Comparison of ENCODE assay signal across 22 cellular contexts in genomic region chr12:1919763-1920162, GRCh38. TPM values are rescaled to one million over a fixed set of nuclear protein-coding genes. Genes with fewer than 3 reads are reported as not detected.
DNase-seq lines count a peak whose midpoint lies in the region; TF ChIP-seq lines count a peak whose summit lies in the region.
"Had no signal": no experiment of that assay in that cellular context is flagged by ENCODE, and none has a peak within 500 bp of the region (broad histone marks: within the 10 kb centered on the region; RNA-seq: fewer than 3 reads in every experiment).

No MANE protein-coding gene starts in this region.

- intact Hi-C loops in activated CD4-positive, alpha-beta T cell treated with anti-CD3 and anti-CD28 coated beads, Interleukin-2, amount 10 ng/mL, durations not matched to agents 24 days and 14 days (cut with micrococcal nuclease): no loop called here
- intact Hi-C loops in testis (cut with DNase I; ENCODE audit: low total_unique reads): no loop called here

- no peaks in the 10 kb centered on the region for H3K9me3 ChIP-seq in testis
- H3K9me3 ChIP-seq: BE2C, Caco-2, SJSA1 had no signal

- H3K9me3 Mint-ChIP-seq in activated CD4-positive, alpha-beta T cell treated with anti-CD3 and anti-CD28 coated beads, Interleukin-2, amount 10 ng/mL, durations not matched to agents 24 days and 14 days: peaks cover 4% of the 10 kb centered on the region
- H3K9me3 Mint-ChIP-seq: CD4-positive, alpha-beta T cell; GM23338 had no signal

- no peak for TF ChIP-seq CTCF in testis (IDR thresholded peaks at IDR 0.05)
- TF ChIP-seq CTCF in brain microvascular endothelial cell (IDR thresholded peaks at IDR 0.05; ENCODE audit: low read depth, low read length, missing control alignments): no peak

- no peak overlapping the region for H3K4me3 ChIP-seq in H7 (ENCODE audit: insufficient read depth, low read depth, low read length)
- no peak overlapping the region for H3K4me3 ChIP-seq in testis
- no peak overlapping the region for H3K4me3 ChIP-seq in brain microvascular endothelial cell (ENCODE audit: low read depth, low read length)
- H3K4me3 ChIP-seq: GM12878, GM23338, SJSA1 had no signal

- peaks cover 27% of the 10 kb centered on the region for H3K4me1 ChIP-seq in testis
- H3K4me1 ChIP-seq: Caco-2, SJSA1 had no signal

- no peak overlapping the region for H3K27ac Mint-ChIP-seq in activated CD4-positive, alpha-beta T cell treated with anti-CD3 and anti-CD28 coated beads, Interleukin-2, amount 10 ng/mL, durations not matched to agents 24 days and 14 days
- H3K27ac Mint-ChIP-seq: CD4-positive, alpha-beta T cell; GM23338 had no signal

- H3K36me3 ChIP-seq in H7 (replicated peaks; ENCODE audit: control insufficient read depth, insufficient read depth, low read length) (no peaks in the 10 kb centered on the region), testis (ENCODE audit: low read depth, missing control alignments) (no peaks in the 10 kb centered on the region), brain microvascular endothelial cell (replicated peaks) (no peaks in the 10 kb centered on the region)
- H3K36me3 ChIP-seq: BE2C, SJSA1 had no signal

- peak; percentile 40 for DNase-seq in activated CD4-positive, alpha-beta T cell treated with anti-CD3 and anti-CD28 coated beads, Interleukin-2, amount 10 ng/mL, durations not matched to agents 24 days and 14 days
- no peak for DNase-seq in activated CD4-positive, alpha-beta T cell treated with anti-CD3 and anti-CD28 coated beads, Interleukin-2, amount 50 U/mL, for 1 hour
- DNase-seq in H7 (peak; percentile 6), caudate nucleus (lab: John Stamatoyannopoulos, UW) (peak in 4 of 61 donors; percentile 35 to 61 (median 44)), testis (peak; percentile 9), NOMO-1 treated with DMSO at 0.1 percent for 48 hours (lab: John Stamatoyannopoulos, UW; ENCODE audit: unreplicated experiment) (no peak), NCI-H524 (lab: John Stamatoyannopoulos, UW) (no peak), brain microvascular endothelial cell (no peak)
- DNase-seq: 8988T; BE2C; Caco-2; CD4-positive, alpha-beta T cell; DMS 273 treated with DMSO at 0.1 percent for 48 hours; DND-41; NCI-H1105 treated with DMSO at 0.1 percent for 48 hours; NCI-H2029 treated with DMSO at 0.1 percent for 48 hours; NCI-H226; NCI-H524 treated with DMSO at 0.1 percent for 48 hours had no signal

- 57 to 91% methylated on average over 3 of the region's 3 CpGs for WGBS in testis, 2 donors

- in situ Hi-C loops in brain microvascular endothelial cell (cut with HindIII; ENCODE audit: low pct_ligation_motif_present, low sequenced_read_pairs): no loop called here

- H3K4me1 Mint-ChIP-seq in activated CD4-positive, alpha-beta T cell treated with anti-CD3 and anti-CD28 coated beads, Interleukin-2, amount 10 ng/mL, durations not matched to agents 24 days and 14 days: peaks cover 18% of the 10 kb centered on the region

- no peak for TF ChIP-seq POLR2A in testis (IDR thresholded peaks at IDR 0.05)

- no peaks in the 10 kb centered on the region for H3K36me3 Mint-ChIP-seq in activated CD4-positive, alpha-beta T cell treated with anti-CD3 and anti-CD28 coated beads, Interleukin-2, amount 10 ng/mL, durations not matched to agents 24 days and 14 days (ENCODE audit: low read depth)

- H3K4me3 Mint-ChIP-seq in activated CD4-positive, alpha-beta T cell treated with anti-CD3 and anti-CD28 coated beads, Interleukin-2, amount 10 ng/mL, durations not matched to agents 24 days and 14 days: no peak overlapping the region
- H3K4me3 Mint-ChIP-seq: CD4-positive, alpha-beta T cell; GM23338 had no signal

- H3K27ac ChIP-seq in caudate nucleus (ENCODE audit: low read depth, low read length) (peak overlapping the region; percentile 7), testis (no peak overlapping the region), brain microvascular endothelial cell (no peak overlapping the region)
- H3K27ac ChIP-seq: KMS-11, SJSA1 had no signal

- peaks cover 13% of the 10 kb centered on the region for H3K27me3 Mint-ChIP-seq in activated CD4-positive, alpha-beta T cell treated with anti-CD3 and anti-CD28 coated beads, Interleukin-2, amount 10 ng/mL, durations not matched to agents 24 days and 14 days

- H3K27me3 ChIP-seq in H7 (ENCODE audit: control insufficient read depth, insufficient read depth, low read length): no peaks in the 10 kb centered on the region
- H3K27me3 ChIP-seq in testis: no peaks in the 10 kb centered on the region
- H3K27me3 ChIP-seq in brain microvascular endothelial cell (replicated peaks): peaks cover 4% of the 10 kb centered on the region
- H3K27me3 ChIP-seq: BE2C had no signal

RNA-seq across cellular contexts. Expression of gene CACNA2D4, which starts 1.3 kb away (rescaled TPM):
- total RNA-seq in activated CD4-positive, alpha-beta T cell treated with anti-CD3 and anti-CD28 coated beads, Interleukin-2, amount 10 ng/mL, durations not matched to agents 24 days and 14 days: 6.3 and 6.8 TPM in 2 replicates
- 0.03 and 0.22 TPM in 2 replicates for total RNA-seq in H7 (2014; rRNA removed; shearing (Covaris generic))
- total RNA-seq in testis: 10 to 100 TPM; 15.8 to 18.3 TPM
- polyA plus RNA-seq in testis (ENCODE audit: insufficient read depth, low read depth, low replicate concordance): 10.8 TPM
- total RNA-seq: SJSA1 had no signal

Comparison
In these comparisons a context has a peak if more than half of its experiments do, and no peak if none do; other contexts are left out.
1. DNase-seq: peak in activated CD4-positive, alpha-beta T cell treated with anti-CD3 and anti-CD28 coated beads, Interleukin-2, amount 10 ng/mL, durations not matched to agents 24 days and 14 days (single experiment), H7 (single experiment) and testis (single experiment); none in activated CD4-positive, alpha-beta T cell treated with anti-CD3 and anti-CD28 coated beads, Interleukin-2, amount 50 U/mL, for 1 hour (single experiment), NOMO-1 treated with DMSO at 0.1 percent for 48 hours (single experiment), NCI-H524 (0 of 2) and brain microvascular endothelial cell (single experiment).